21 cellular contexts compared by ENCODE assay signal in the genomic region with DNA sequence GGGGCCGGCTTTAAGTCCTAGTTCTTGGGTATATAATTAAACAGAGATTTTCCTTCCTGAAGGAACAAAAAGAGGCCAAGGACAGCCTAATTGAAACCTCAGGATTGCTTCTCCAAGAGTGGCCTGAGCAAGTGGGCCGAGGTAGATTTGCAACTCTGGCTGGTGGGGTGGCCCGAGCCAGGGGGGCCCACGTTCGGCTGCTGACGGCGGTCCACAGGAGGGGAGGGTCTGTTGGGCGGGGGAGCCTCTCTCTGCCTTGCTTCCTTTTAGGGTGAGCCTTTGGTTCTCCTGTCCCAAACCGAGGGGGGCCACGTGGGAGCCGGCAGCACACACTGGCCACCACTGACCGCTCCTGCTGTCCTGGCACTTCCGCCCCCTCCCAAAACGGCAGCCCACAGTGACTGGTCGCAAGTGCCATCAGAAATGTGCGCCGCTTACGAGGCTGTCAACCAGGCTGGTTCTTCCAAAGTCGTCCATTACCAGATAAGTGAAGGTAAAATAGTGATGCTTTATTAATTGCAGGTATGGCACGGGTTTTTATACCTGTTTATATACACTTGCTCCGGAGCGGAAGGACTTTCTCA.
"Had no signal": no experiment of that assay in that cellular context is flagged by ENCODE, and none has a peak within 500 bp of the region (broad histone marks: within the 10 kb centered on the region; RNA-seq: fewer than 3 reads in every experiment).

No MANE protein-coding gene starts in this region.

- H3K27ac Mint-ChIP-seq: activated naive CD8-positive, alpha-beta T cell treated with anti-CD3 and anti-CD28 coated beads for 36 hours; natural killer cell; stimulated activated naive CD8-positive, alpha-beta T cell treated with anti-CD3 and anti-CD28 coated beads, Interleukin-15, Interleukin-2, amounts not matched to agents 100 ng/mL and 50 ng/mL, for 24 hours; T-cell; T-helper 2 cell treated with Interferon-gamma antibody and Interleukin-4, amounts not matched to agents 5 μg/mL and 100 μg/mL, for 36 hours had no signal

- H3K36me3 ChIP-seq: breast epithelium, esophagus squamous epithelium, gastrocnemius medialis, right lobe of liver, tibial artery had no signal

- H3K9me3 ChIP-seq: breast epithelium, esophagus squamous epithelium, gastrocnemius medialis, right lobe of liver had no signal

- H3K4me1 ChIP-seq: breast epithelium, tibial artery had no signal

- H3K4me3 Mint-ChIP-seq: activated naive CD8-positive, alpha-beta T cell treated with anti-CD3 and anti-CD28 coated beads for 36 hours; central memory CD8-positive, alpha-beta T cell; immature natural killer cell; natural killer cell; stimulated activated naive CD8-positive, alpha-beta T cell treated with anti-CD3 and anti-CD28 coated beads, Interleukin-15, Interleukin-2, amounts not matched to agents 100 ng/mL and 50 ng/mL, for 24 hours; T-cell; T-helper 2 cell treated with Interferon-gamma antibody and Interleukin-4, amounts not matched to agents 5 μg/mL and 100 μg/mL, for 36 hours had no signal

- H3K27me3 Mint-ChIP-seq: activated naive CD8-positive, alpha-beta T cell treated with anti-CD3 and anti-CD28 coated beads for 36 hours; central memory CD8-positive, alpha-beta T cell; stimulated activated naive CD8-positive, alpha-beta T cell treated with anti-CD3 and anti-CD28 coated beads, Interleukin-15, Interleukin-2, amounts not matched to agents 100 ng/mL and 50 ng/mL, for 24 hours; T-cell had no signal

- H2AFZ ChIP-seq: parathyroid adenoma had no signal

- H3K36me3 Mint-ChIP-seq: activated naive CD8-positive, alpha-beta T cell treated with anti-CD3 and anti-CD28 coated beads for 36 hours; immature natural killer cell; natural killer cell; T-cell had no signal

- H3K4me3 ChIP-seq: breast epithelium, esophagus squamous epithelium, gastrocnemius medialis, lung, right lobe of liver, skin epidermis, tibial artery had no signal

- H3K9me3 Mint-ChIP-seq: activated naive CD8-positive, alpha-beta T cell treated with anti-CD3 and anti-CD28 coated beads for 36 hours; central memory CD8-positive, alpha-beta T cell; immature natural killer cell; natural killer cell; stimulated activated naive CD8-positive, alpha-beta T cell treated with anti-CD3 and anti-CD28 coated beads, Interleukin-15, Interleukin-2, amounts not matched to agents 100 ng/mL and 50 ng/mL, for 24 hours; T-cell; T-helper 2 cell treated with Interferon-gamma antibody and Interleukin-4, amounts not matched to agents 5 μg/mL and 100 μg/mL, for 36 hours had no signal

- H3K79me2 ChIP-seq: parathyroid adenoma had no signal

- H3K27me3 ChIP-seq: breast epithelium, right lobe of liver had no signal

- ATAC-seq: gastrocnemius medialis, natural killer cell, T-cell had no signal

- FAIRE-seq: colon had no signal

- H3K4me1 Mint-ChIP-seq: activated naive CD8-positive, alpha-beta T cell treated with anti-CD3 and anti-CD28 coated beads for 36 hours; central memory CD8-positive, alpha-beta T cell; immature natural killer cell; T-cell had no signal

- DNase-seq: activated naive CD8-positive, alpha-beta T cell treated with anti-CD3 and anti-CD28 coated beads for 36 hours; activated T-cell treated with anti-CD3 and anti-CD28 coated beads, Interleukin-2, amount 50 U/mL, for 1 hour; effector memory CD4-positive, alpha-beta T cell; esophagus squamous epithelium; gastrocnemius medialis; head of caudate nucleus; immature natural killer cell; midbrain; natural killer cell; right lobe of liver; stimulated activated CD4-positive, alpha-beta T cell treated with anti-CD3 and anti-CD28 coated beads, Interleukin-1b, Interleukin-23, amount 100 ng/mL, for 48 hours; T-cell; tibial artery had no signal

- H3K27ac ChIP-seq: breast epithelium, esophagus squamous epithelium, gastrocnemius medialis, parathyroid adenoma, skin epidermis, tibial artery had no signal

- H3K9ac ChIP-seq: parathyroid adenoma had no signal
